In genomic region chr17:81741049-81741593, GRCh38 we compare ENCODE assay signal across 1 cellular context.
A peak's percentile ranks its signal among the peaks of the same experiment; 100 is the strongest.
TF ChIP-seq lines count a peak whose summit lies in the region.

No MANE protein-coding gene starts in this region.

TF ChIP-seq in HepG2, 621 proteins besides CTCF, POLR2A, EP300 and RAD21:
- TF ChIP-seq MZF1 (CRISPR knock-in tag; IDR thresholded peaks at IDR 0.05; ENCODE audit: borderline replicate concordance) (0 out of 2 replicates have a peak, but pooled peaks have one; percentile 22), ZNF331 (CRISPR knock-in tag; IDR thresholded peaks at IDR 0.05) (no peak), NKX3-1 (CRISPR knock-in tag; IDR thresholded peaks at IDR 0.05) (no peak), TCF7L2 (IDR thresholded peaks at IDR 0.05; ENCODE audit: low read depth, low read length) (no peak), ZNF451 (CRISPR knock-in tag; IDR thresholded peaks at IDR 0.05) (0 out of 2 replicates have a peak, but pooled peaks have one; percentile 6), CBX5 (CRISPR knock-in tag; IDR thresholded peaks at IDR 0.05; ENCODE audit: borderline replicate concordance) (no peak), TARDBP (CRISPR knock-in tag; IDR thresholded peaks at IDR 0.05) (no peak), REL (CRISPR knock-in tag; conservative IDR thresholded peaks at IDR 0.05) (0 out of 2 replicates have a peak, but pooled peaks have one; percentile 62), ZNF280D (CRISPR knock-in tag; IDR thresholded peaks at IDR 0.05) (0 out of 2 replicates have a peak, but pooled peaks have one; percentile 38), PAF1 (CRISPR knock-in tag; IDR thresholded peaks at IDR 0.05) (no peak), PITX1 (CRISPR knock-in tag; IDR thresholded peaks at IDR 0.05) (peak; percentile 35; the same call in 1 of the 2 replicates), ZNF788 (CRISPR knock-in tag; IDR thresholded peaks at IDR 0.05; ENCODE audit: borderline replicate concordance) (0 out of 2 replicates have a peak, but pooled peaks have one; percentile 25), ZBTB33 (CRISPR knock-in tag; IDR thresholded peaks at IDR 0.05) (peak; percentile 48; the same call in 1 of the 2 replicates), PPARG (CRISPR knock-in tag; conservative IDR thresholded peaks at IDR 0.05) (no peak)
